In genomic region chr3:65948833-65949573, GRCh38 we compare ENCODE assay signal across 20 cellular contexts.
DNase-seq lines count a peak whose midpoint lies in the region; ATAC-seq and TF ChIP-seq lines count a peak whose summit lies in the region.
"Had no signal": no experiment of that assay in that cellular context is flagged by ENCODE, and none has a peak within 500 bp of the region (broad histone marks: within the 10 kb centered on the region; RNA-seq: fewer than 3 reads in every experiment).

No MANE protein-coding gene starts in this region.

- H3K9me3 Mint-ChIP-seq in nephron: no peaks in the 10 kb centered on the region
- H3K9me3 Mint-ChIP-seq: activated naive CD4-positive, alpha-beta T cell treated with anti-CD3 and anti-CD28 coated beads, Interleukin-2, amount 10 ng/mL, durations not matched to agents 7 days and 5 days; HFFc6; T-helper 2 cell treated with Interferon-gamma antibody and Interleukin-4, amounts not matched to agents 5 μg/mL and 100 μg/mL, for 36 hours had no signal

- no peak for TF ChIP-seq POLR2A in upper lobe of left lung (IDR thresholded peaks at IDR 0.05)

- H3K36me3 ChIP-seq in left ventricle myocardium inferior (no peaks in the 10 kb centered on the region), upper lobe of left lung (no peaks in the 10 kb centered on the region), ascending aorta (no peaks in the 10 kb centered on the region)
- H3K36me3 ChIP-seq: SJCRH30 had no signal

- peaks cover 57% of the 10 kb centered on the region for H3K4me1 Mint-ChIP-seq in nephron
- H3K4me1 Mint-ChIP-seq: activated CD4-positive, alpha-beta T cell treated with anti-CD3 and anti-CD28 coated beads for 36 hours; activated naive CD4-positive, alpha-beta T cell treated with anti-CD3 and anti-CD28 coated beads, Interleukin-2, amount 10 ng/mL, durations not matched to agents 7 days and 5 days had no signal

- DNase-seq in NCI-H2227 (lab: John Stamatoyannopoulos, UW; ENCODE audit: unreplicated experiment): peak; percentile 3
- DNase-seq in NCI-H2227 treated with DMSO at 0.1 percent for 48 hours (lab: John Stamatoyannopoulos, UW): no peak
- DNase-seq in left ventricle myocardium inferior: no peak
- DNase-seq in upper lobe of left lung: no peak
- no peak for DNase-seq in ascending aorta (ENCODE audit: low spot score in 2 of 2)
- DNase-seq in activated CD4-positive, alpha-beta T cell treated with anti-CD3 and anti-CD28 coated beads, Interleukin-2, amount 50 U/mL, for 48 hours: no peak
- DNase-seq: activated CD4-positive, alpha-beta T cell treated with anti-CD3 and anti-CD28 coated beads for 36 hours; activated naive CD4-positive, alpha-beta T cell treated with anti-CD3 and anti-CD28 coated beads, Interleukin-2, amount 10 ng/mL, durations not matched to agents 7 days and 5 days; DMS53; foreskin keratinocyte; HFFc6; KG1; NCI-H1092 treated with DMSO at 0.1 percent for 48 hours; posterior cingulate gyrus; SJCRH30; substantia nigra had no signal

- H3K4me3 Mint-ChIP-seq in nephron: no peak overlapping the region
- H3K4me3 Mint-ChIP-seq: activated CD4-positive, alpha-beta T cell treated with anti-CD3 and anti-CD28 coated beads for 36 hours; activated naive CD4-positive, alpha-beta T cell treated with anti-CD3 and anti-CD28 coated beads, Interleukin-2, amount 10 ng/mL, durations not matched to agents 7 days and 5 days; HFFc6; T-helper 2 cell treated with Interferon-gamma antibody and Interleukin-4, amounts not matched to agents 5 μg/mL and 100 μg/mL, for 36 hours had no signal

- WGBS in upper lobe of left lung, 2 donors: 49 to 50% methylated on average over 6 of the region's 6 CpGs

- H3K27me3 ChIP-seq in left ventricle myocardium inferior (ENCODE audit: low read depth): no peaks in the 10 kb centered on the region
- H3K27me3 ChIP-seq in upper lobe of left lung: no peaks in the 10 kb centered on the region
- no peaks in the 10 kb centered on the region for H3K27me3 ChIP-seq in ascending aorta
- H3K27me3 ChIP-seq: foreskin keratinocyte, SJCRH30 had no signal

- H3K27ac ChIP-seq in left ventricle myocardium inferior (replicated peaks) (peak overlapping the region; percentile 73), upper lobe of left lung (peak overlapping the region; percentile 5 to 73 (median 68)), ascending aorta (peak overlapping the region in 1 of 2 donors; percentile 8)
- H3K27ac ChIP-seq: 22Rv1, foreskin keratinocyte, SJCRH30 had no signal

- H3K27ac Mint-ChIP-seq in nephron: peak overlapping the region; percentile 45 to 86 (median 57)
- H3K27ac Mint-ChIP-seq: activated CD4-positive, alpha-beta T cell treated with anti-CD3 and anti-CD28 coated beads for 36 hours; activated naive CD4-positive, alpha-beta T cell treated with anti-CD3 and anti-CD28 coated beads, Interleukin-2, amount 10 ng/mL, durations not matched to agents 7 days and 5 days; HFFc6; T-helper 2 cell treated with Interferon-gamma antibody and Interleukin-4, amounts not matched to agents 5 μg/mL and 100 μg/mL, for 36 hours had no signal

- H3K27me3 Mint-ChIP-seq in nephron (ENCODE audit: low read depth): peaks cover under 1% of the 10 kb centered on the region
- H3K27me3 Mint-ChIP-seq: activated CD4-positive, alpha-beta T cell treated with anti-CD3 and anti-CD28 coated beads for 36 hours; activated naive CD4-positive, alpha-beta T cell treated with anti-CD3 and anti-CD28 coated beads, Interleukin-2, amount 10 ng/mL, durations not matched to agents 7 days and 5 days had no signal

- no peak for TF ChIP-seq CTCF in left ventricle myocardium inferior (IDR thresholded peaks at IDR 0.05; ENCODE audit: borderline replicate concordance)
- TF ChIP-seq CTCF in nephron (IDR thresholded peaks at IDR 0.05; ENCODE audit: unreplicated experiment in 3 of 3): no peak
- no peak for TF ChIP-seq CTCF in upper lobe of left lung (IDR thresholded peaks at IDR 0.05)
- TF ChIP-seq CTCF in ascending aorta (IDR thresholded peaks at IDR 0.05): no peak

- H3K4me3 ChIP-seq in left ventricle myocardium inferior: no peak overlapping the region
- H3K4me3 ChIP-seq in upper lobe of left lung: no peak overlapping the region
- no peak overlapping the region for H3K4me3 ChIP-seq in ascending aorta
- H3K4me3 ChIP-seq: SJCRH30 had no signal

- H3K36me3 Mint-ChIP-seq in nephron (ENCODE audit: low read depth): no peaks in the 10 kb centered on the region
- H3K36me3 Mint-ChIP-seq: activated naive CD4-positive, alpha-beta T cell treated with anti-CD3 and anti-CD28 coated beads, Interleukin-2, amount 10 ng/mL, durations not matched to agents 7 days and 5 days had no signal

- no peaks in the 10 kb centered on the region for H3K9me3 ChIP-seq in left ventricle myocardium inferior (replicated peaks)
- H3K9me3 ChIP-seq in upper lobe of left lung: no peaks in the 10 kb centered on the region
- no peaks in the 10 kb centered on the region for H3K9me3 ChIP-seq in ascending aorta
- H3K9me3 ChIP-seq: SJCRH30 had no signal

- ATAC-seq in upper lobe of left lung (ENCODE audit: low FRiP score in 2 of 2) (no peak), HG03159 (IDR thresholded peaks at IDR 0.05; ENCODE audit: unreplicated experiment) (no peak)
- ATAC-seq: activated CD4-positive, alpha-beta T cell treated with anti-CD3 and anti-CD28 coated beads for 36 hours; foreskin keratinocyte had no signal

- peak in 1 of 4 donors; percentile 15 for TF ChIP-seq EP300 in upper lobe of left lung (IDR thresholded peaks at IDR 0.05)

- intact Hi-C loops in left ventricle myocardium inferior (cut with micrococcal nuclease): no loop called here
- intact Hi-C loops in ascending aorta (cut with DNase I): loop anchor here (10.0 kb wide), 1 partner anchor 186 kb away; no protein-coding TSS in a partner anchor

- H3K4me1 ChIP-seq in left ventricle myocardium inferior (peaks cover 96% of the 10 kb centered on the region), upper lobe of left lung (peaks cover 38 to 68% (median 58%) of the 10 kb centered on the region in 4 donors), ascending aorta (peaks cover 0 to 53% of the 10 kb centered on the region in 2 donors)
